8 cellular contexts compared by ENCODE assay signal in the genomic region with DNA sequence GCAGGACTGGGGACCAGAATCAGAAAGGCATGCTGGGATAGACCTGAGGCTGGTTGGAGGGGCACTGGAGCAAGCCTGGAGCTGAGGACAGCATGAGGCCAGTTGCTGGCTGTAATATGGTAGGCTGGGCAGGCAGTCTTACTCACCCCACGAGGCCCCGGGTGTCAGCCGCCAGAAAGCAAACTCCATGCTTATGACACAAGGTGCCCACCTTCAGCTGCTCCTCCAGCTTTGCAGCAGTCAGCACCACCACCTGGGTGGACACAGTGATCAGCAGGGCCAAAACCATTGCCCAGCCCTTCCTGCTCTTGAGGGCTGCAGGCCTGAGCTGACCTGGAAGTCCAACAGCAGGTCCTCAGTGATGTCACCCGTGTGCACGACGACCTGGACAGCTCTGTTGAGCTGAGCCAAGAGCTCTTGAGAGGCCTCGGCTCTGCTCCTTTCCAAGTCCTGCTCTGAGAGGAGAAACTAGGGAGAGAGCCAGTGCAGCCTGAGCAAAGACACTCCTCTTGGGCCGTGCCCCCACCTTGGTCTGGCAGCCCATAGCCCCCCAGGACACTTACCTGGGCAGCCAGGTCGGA. TPM values are rescaled to one million over a fixed set of nuclear protein-coding genes. Genes with fewer than 3 reads are reported as not detected.
DNase-seq lines count a peak whose midpoint lies in the region; ATAC-seq lines count a peak whose summit lies in the region.
"Had no signal": no experiment of that assay in that cellular context is flagged by ENCODE, and none has a peak within 500 bp of the region (broad histone marks: within the 10 kb centered on the region; RNA-seq: fewer than 3 reads in every experiment).

No MANE protein-coding gene starts in this region.

- intact Hi-C loops in sciatic nerve (cut with DNase I), result no loop called here

- no peaks in the 10 kb centered on the region for H3K36me3 Mint-ChIP-seq in IgD-negative memory B cell

- DNase-seq in dermis blood vessel endothelial cell (peak; percentile 16), sciatic nerve (ENCODE audit: low spot score) (no peak), NCI-H1105 treated with DMSO at 0.1 percent for 48 hours (lab: John Stamatoyannopoulos, UW) (no peak), cerebellar cortex (ENCODE audit: low spot score) (no peak)
- DNase-seq: foreskin melanocyte had no signal

- peaks cover 7 to 34% (median 28%) of the 10 kb centered on the region in 3 donors for H3K4me1 Mint-ChIP-seq in IgD-negative memory B cell

- H3K4me3 Mint-ChIP-seq in IgD-negative memory B cell, result peak overlapping the region; percentile 89 to 98 (median 98)

- peak; percentile 18 for ATAC-seq in sciatic nerve
- no peak for ATAC-seq in GM21737 (IDR thresholded peaks at IDR 0.05; ENCODE audit: unreplicated experiment)

- peak overlapping the region; percentile 60 to 99 (median 98) for H3K27ac Mint-ChIP-seq in IgD-negative memory B cell

- H3K27me3 Mint-ChIP-seq in IgD-negative memory B cell, result no peaks in the 10 kb centered on the region

- H3K9me3 Mint-ChIP-seq in IgD-negative memory B cell, result no peaks in the 10 kb centered on the region

RNA-seq across cellular contexts. Expression of a gene that starts 0.7 kb away (rescaled TPM):
- polyA plus RNA-seq in IgD-negative memory B cell, result 61.5 TPM
- total RNA-seq in dermis blood vessel endothelial cell (44.2 and 58.5 TPM in 2 replicates), sciatic nerve (73.9 TPM)

RNA-seq across cellular contexts. Expression of a gene that starts 9.9 kb away (rescaled TPM):
- 35.5 TPM for polyA plus RNA-seq in IgD-negative memory B cell
- 14.0 and 28.8 TPM in 2 replicates for total RNA-seq in dermis blood vessel endothelial cell
- 7.3 TPM for total RNA-seq in sciatic nerve

RNA-seq across cellular contexts. Expression of a gene that starts 13.3 kb away (rescaled TPM):
- polyA plus RNA-seq in IgD-negative memory B cell, result not detected
- total RNA-seq in dermis blood vessel endothelial cell (not detected in 2 replicates), sciatic nerve (1.6 TPM)
- total RNA-seq: subcutaneous adipose tissue had no signal

RNA-seq across cellular contexts. Expression of a gene that starts 26.7 kb away (rescaled TPM):
- 28.7 TPM for polyA plus RNA-seq in IgD-negative memory B cell
- 57.3 and 89.1 TPM in 2 replicates for total RNA-seq in dermis blood vessel endothelial cell
- 47.6 TPM for total RNA-seq in sciatic nerve

RNA-seq across cellular contexts. Expression of a gene that starts 43.4 kb away (rescaled TPM):
- polyA plus RNA-seq in IgD-negative memory B cell, result 5.4 TPM
- total RNA-seq in dermis blood vessel endothelial cell, result 2.0 and 3.9 TPM in 2 replicates
- total RNA-seq in sciatic nerve, result 4.2 TPM
